In the genomic region with DNA sequence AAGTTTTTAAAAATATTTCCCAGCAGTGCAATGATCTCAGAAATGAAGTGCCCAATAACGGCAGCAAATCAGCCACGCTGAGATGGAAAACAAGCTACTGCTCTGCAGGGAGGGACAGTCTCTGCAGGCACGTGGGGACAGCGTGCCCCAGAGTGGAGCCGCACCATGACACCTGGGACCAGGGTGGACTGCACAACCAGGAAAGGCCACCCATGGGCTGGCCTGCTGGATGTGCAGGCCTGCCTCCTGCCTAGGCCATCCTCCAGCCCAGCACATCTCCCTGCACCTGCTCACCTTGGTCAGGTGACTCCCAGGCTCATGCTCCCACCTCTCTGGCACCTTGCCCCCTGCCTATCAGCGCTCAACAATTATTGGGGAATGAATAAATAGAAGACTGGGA, we compare ENCODE assay signal across 20 cellular contexts.
A peak's percentile ranks its signal among the peaks of the same experiment; 100 is the strongest.
DNase-seq lines count a peak whose midpoint lies in the region; ATAC-seq and TF ChIP-seq lines count a peak whose summit lies in the region.
"Had no signal": no experiment of that assay in that cellular context is flagged by ENCODE, and none has a peak within 500 bp of the region (broad histone marks: within the 10 kb centered on the region; RNA-seq: fewer than 3 reads in every experiment).

No MANE protein-coding gene starts in this region.

- TF ChIP-seq RAD21 in Ishikawa (IDR thresholded peaks at IDR 0.05; ENCODE audit: low read depth), result no peak

- no peak overlapping the region for H3K27ac ChIP-seq in lung (ENCODE audit: low read depth in 1 of 2, low read length in 1 of 2)
- H3K27ac ChIP-seq: BLaER1 had no signal

- DNase-seq in NCI-H146 treated with DMSO at 0.1 percent for 48 hours (lab: John Stamatoyannopoulos, UW; ENCODE audit: unreplicated experiment) (peak; percentile 12), lung (ENCODE audit: low spot score) (peak; percentile 5), sciatic nerve (ENCODE audit: low spot score) (no peak), DMS53 treated with DMSO at 0.1 percent for 48 hours (lab: John Stamatoyannopoulos, UW; ENCODE audit: unreplicated experiment) (no peak), NCI-H526 treated with DMSO at 0.1 percent for 48 hours (lab: John Stamatoyannopoulos, UW) (no peak)
- no peak for DNase-seq in stimulated activated effector memory CD8-positive, alpha-beta T cell treated with anti-CD3 and anti-CD28 coated beads, Interleukin-12 subunit alpha, Interleukin-12 subunit beta, amount 100 ng/mL, for 72 hours (ENCODE audit: low spot score in 2 of 2)
- DNase-seq: ACHN; AML-193; CD4-positive, alpha-beta memory T cell; DMS153; DMS79 treated with DMSO at 0.1 percent for 48 hours; GF-D8; GOT3; H7; HFFc6; KBM-7 had no signal

- no peaks in the 10 kb centered on the region for H3K4me1 ChIP-seq in lung (ENCODE audit: control insufficient read depth in 2 of 2, insufficient read depth in 2 of 2, low read length in 2 of 2)
- H3K4me1 ChIP-seq: BLaER1 had no signal

- no peaks in the 10 kb centered on the region for H3K27me3 ChIP-seq in lung (ENCODE audit: control insufficient read depth, insufficient read depth)
- H3K27me3 ChIP-seq: BLaER1 had no signal

- TF ChIP-seq CTCF in lung (IDR thresholded peaks at IDR 0.05; ENCODE audit: control extremely low read depth, extremely low read depth), result no peak

- H3K9me3 ChIP-seq in lung (ENCODE audit: control insufficient read depth in 2 of 2, insufficient read depth in 1 of 2, low read length in 1 of 2), result peaks cover 0 to 2% of the 10 kb centered on the region in 2 donors

- no peak overlapping the region for H3K4me3 Mint-ChIP-seq in stimulated activated effector memory CD8-positive, alpha-beta T cell treated with anti-CD3 and anti-CD28 coated beads, Interleukin-12 subunit alpha, Interleukin-12 subunit beta, amount 100 ng/mL, for 72 hours
- H3K4me3 Mint-ChIP-seq: CD14-positive monocyte; CD4-positive, alpha-beta memory T cell; HFFc6 had no signal

- H3K4me3 ChIP-seq in lung, result no peak overlapping the region
- H3K4me3 ChIP-seq: BLaER1 had no signal

- no peaks in the 10 kb centered on the region for H3K36me3 ChIP-seq in lung (ENCODE audit: control insufficient read depth in 2 of 2, insufficient read depth in 2 of 2, low read length in 2 of 2)
- H3K36me3 ChIP-seq: BLaER1 had no signal

- no peaks in the 10 kb centered on the region for H3K4me1 Mint-ChIP-seq in stimulated activated effector memory CD8-positive, alpha-beta T cell treated with anti-CD3 and anti-CD28 coated beads, Interleukin-12 subunit alpha, Interleukin-12 subunit beta, amount 100 ng/mL, for 72 hours
- H3K4me1 Mint-ChIP-seq: CD14-positive monocyte had no signal

- H3K36me3 Mint-ChIP-seq in stimulated activated effector memory CD8-positive, alpha-beta T cell treated with anti-CD3 and anti-CD28 coated beads, Interleukin-12 subunit alpha, Interleukin-12 subunit beta, amount 100 ng/mL, for 72 hours, result no peaks in the 10 kb centered on the region
- H3K36me3 Mint-ChIP-seq: CD14-positive monocyte; CD4-positive, alpha-beta memory T cell had no signal

- intact Hi-C loops in sciatic nerve (cut with DNase I), result no loop called here

- no peaks in the 10 kb centered on the region for H3K9me3 Mint-ChIP-seq in stimulated activated effector memory CD8-positive, alpha-beta T cell treated with anti-CD3 and anti-CD28 coated beads, Interleukin-12 subunit alpha, Interleukin-12 subunit beta, amount 100 ng/mL, for 72 hours
- H3K9me3 Mint-ChIP-seq: HFFc6 had no signal

- no peak for TF ChIP-seq EP300 in Ishikawa (IDR thresholded peaks at IDR 0.05; ENCODE audit: borderline replicate concordance)

- 92 to 97% methylated on average over 6 of the region's 6 CpGs for WGBS in lung, 2 donors

- no peak overlapping the region for H3K27ac Mint-ChIP-seq in stimulated activated effector memory CD8-positive, alpha-beta T cell treated with anti-CD3 and anti-CD28 coated beads, Interleukin-12 subunit alpha, Interleukin-12 subunit beta, amount 100 ng/mL, for 72 hours
- H3K27ac Mint-ChIP-seq: CD4-positive, alpha-beta memory T cell; HFFc6 had no signal

- ATAC-seq in lung (ENCODE audit: insufficient read depth, low FRiP score) (no peak), sciatic nerve (no peak)
- peak; percentile 8 for ATAC-seq in stimulated activated effector memory CD8-positive, alpha-beta T cell treated with anti-CD3 and anti-CD28 coated beads, Interleukin-12 subunit alpha, Interleukin-12 subunit beta, amount 100 ng/mL, for 72 hours
- ATAC-seq: HCT116 had no signal

TF ChIP-seq in Ishikawa, 13 proteins besides CTCF, POLR2A, EP300 and RAD21:
- TF ChIP-seq YY1 (IDR thresholded peaks at IDR 0.05; ENCODE audit: low read depth), result no peak
- TF ChIP-seq, protein P1, sequence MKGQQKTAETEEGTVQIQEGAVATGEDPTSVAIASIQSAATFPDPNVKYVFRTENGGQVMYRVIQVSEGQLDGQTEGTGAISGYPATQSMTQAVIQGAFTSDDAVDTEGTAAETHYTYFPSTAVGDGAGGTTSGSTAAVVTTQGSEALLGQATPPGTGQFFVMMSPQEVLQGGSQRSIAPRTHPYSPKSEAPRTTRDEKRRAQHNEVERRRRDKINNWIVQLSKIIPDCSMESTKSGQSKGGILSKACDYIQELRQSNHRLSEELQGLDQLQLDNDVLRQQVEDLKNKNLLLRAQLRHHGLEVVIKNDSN (IDR thresholded peaks at IDR 0.05), result 0 out of 2 replicates have a peak, but pooled peaks have one; percentile 12

Comparison
In these comparisons a context has a peak if more than half of its experiments do, and no peak if none do; other contexts are left out.
1. DNase-seq: peak in NCI-H146 treated with DMSO at 0.1 percent for 48 hours (single experiment) and lung (single experiment); none in stimulated activated effector memory CD8-positive, alpha-beta T cell treated with anti-CD3 and anti-CD28 coated beads, Interleukin-12 subunit alpha, Interleukin-12 subunit beta, amount 100 ng/mL, for 72 hours (0 of 2), sciatic nerve (single experiment), DMS53 treated with DMSO at 0.1 percent for 48 hours (single experiment) and NCI-H526 treated with DMSO at 0.1 percent for 48 hours (single experiment).